In genomic region chr4:99945718-99946345, GRCh38 we compare ENCODE assay signal across 8 cellular contexts. TPM values are rescaled to one million over a fixed set of nuclear protein-coding genes. Genes with fewer than 3 reads are reported as not detected.
A peak's percentile ranks its signal among the peaks of the same experiment; 100 is the strongest.
DNase-seq lines count a peak whose midpoint lies in the region; ATAC-seq lines count a peak whose summit lies in the region.

No MANE protein-coding gene starts in this region.

- no peaks in the 10 kb centered on the region for H3K9me3 ChIP-seq in adipocyte (ENCODE audit: control insufficient read depth, low read length)

- H3K9ac ChIP-seq in adipocyte (ENCODE audit: low read length) (peak overlapping the region; percentile 89), rectal smooth muscle tissue (ENCODE audit: low read length) (peak overlapping the region; percentile 91)

- H3K27me3 ChIP-seq in adipocyte (replicated peaks; ENCODE audit: control insufficient read depth, insufficient read depth, low read length) (no peaks in the 10 kb centered on the region), rectal smooth muscle tissue (ENCODE audit: control insufficient read depth, insufficient read depth, low read length) (no peaks in the 10 kb centered on the region)

- peak overlapping the region; percentile 94 for H3K27ac ChIP-seq in rectal smooth muscle tissue (ENCODE audit: low read depth, low read length)

- DNase-seq in DMS79 treated with DMSO at 0.1 percent for 48 hours (lab: John Stamatoyannopoulos, UW), result peak; percentile 3
- DNase-seq in DMS79 (lab: John Stamatoyannopoulos, UW), result no peak
- peak; percentile 37 for DNase-seq in LHCN-M2 (ENCODE audit: low read depth)
- peak; percentile 75 for DNase-seq in adipocyte (ENCODE audit: low read depth)
- peak; percentile 59 for DNase-seq in hepatic stellate cell (ENCODE audit: low spot score)
- no peak for DNase-seq in NCI-H524 treated with DMSO at 0.1 percent for 48 hours (lab: John Stamatoyannopoulos, UW)

- ATAC-seq in GM21619 (IDR thresholded peaks at IDR 0.05; ENCODE audit: unreplicated experiment), result peak; percentile 2

- H3K4me1 ChIP-seq in adipocyte (ENCODE audit: control insufficient read depth, insufficient read depth, low read length), result peaks cover 46% of the 10 kb centered on the region
- H3K4me1 ChIP-seq in rectal smooth muscle tissue (ENCODE audit: control insufficient read depth, insufficient read depth, low read length), result peaks cover 12% of the 10 kb centered on the region

- H3K36me3 ChIP-seq in adipocyte (ENCODE audit: control insufficient read depth, insufficient read depth, low read length, severe bottlenecking), result peaks cover 2% of the 10 kb centered on the region
- no peaks in the 10 kb centered on the region for H3K36me3 ChIP-seq in rectal smooth muscle tissue (ENCODE audit: control insufficient read depth, insufficient read depth, low read length)

- H3K4me3 ChIP-seq in adipocyte (ENCODE audit: low read length) (peak overlapping the region; percentile 89), rectal smooth muscle tissue (ENCODE audit: low read length) (peak overlapping the region; percentile 92)

RNA-seq across cellular contexts. Expression of gene DNAJB14, which starts 0.6 kb away (rescaled TPM):
- total RNA-seq in LHCN-M2 (2014; rRNA removed), result 33.9 and 37.4 TPM in 2 replicates
- 14.6 TPM for polyA plus RNA-seq in LHCN-M2 (2012)

RNA-seq across cellular contexts. Expression of gene H2AZ1, which starts 4.2 kb away (rescaled TPM):
- 946 and 1,104 TPM in 2 replicates for total RNA-seq in LHCN-M2 (2014; rRNA removed)
- 667 TPM for polyA plus RNA-seq in LHCN-M2 (2012)

RNA-seq across cellular contexts. Expression of gene LAMTOR3, which starts 51.6 kb away (rescaled TPM):
- 36.4 and 51.8 TPM in 2 replicates for total RNA-seq in LHCN-M2 (2014; rRNA removed)
- 19.9 TPM for polyA plus RNA-seq in LHCN-M2 (2012)

Comparison
In these comparisons a context has a peak if more than half of its experiments do, and no peak if none do; other contexts are left out.
1. DNase-seq: peak in DMS79 treated with DMSO at 0.1 percent for 48 hours (single experiment), LHCN-M2 (single experiment), adipocyte (single experiment) and hepatic stellate cell (single experiment); none in DMS79 (single experiment) and NCI-H524 treated with DMSO at 0.1 percent for 48 hours (single experiment).